8 cellular contexts compared by ENCODE assay signal in the genomic region with DNA sequence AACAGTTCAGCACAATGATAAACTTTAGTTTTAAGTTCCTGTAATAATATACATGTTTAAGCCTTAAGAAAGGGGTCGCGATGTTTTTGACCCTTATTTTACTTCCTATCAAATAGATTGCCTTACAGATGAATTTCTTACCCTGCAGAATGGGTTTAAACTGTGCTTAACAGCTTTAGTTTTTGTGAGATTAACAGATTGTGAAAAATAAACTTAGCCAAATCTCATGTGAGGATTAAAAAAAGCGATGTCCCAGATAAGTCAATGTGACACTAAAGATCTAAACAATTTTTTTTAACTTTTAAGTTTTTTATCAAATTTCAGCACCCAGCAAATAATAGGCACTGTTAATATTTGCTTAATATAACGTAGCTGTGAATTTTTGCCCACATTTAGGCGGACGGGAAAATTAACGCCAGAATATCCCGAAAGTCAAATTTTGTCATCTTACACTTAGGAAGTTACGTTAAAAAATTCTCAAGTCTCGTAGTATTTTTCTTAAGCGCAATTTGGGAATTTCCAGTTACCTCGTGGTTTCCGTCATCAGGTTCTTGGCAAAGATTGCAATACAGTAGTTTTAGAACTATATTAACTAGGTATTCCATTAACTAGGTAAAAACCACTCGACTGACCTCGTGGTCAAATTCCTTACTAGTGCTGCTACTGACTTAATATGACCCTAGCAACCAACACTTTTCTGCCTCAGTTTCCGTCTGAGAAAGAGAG. TPM values are rescaled to one million over a fixed set of nuclear protein-coding genes. Genes with fewer than 3 reads are reported as not detected.
DNase-seq lines count a peak whose midpoint lies in the region; ATAC-seq lines count a peak whose summit lies in the region.

No MANE protein-coding gene starts in this region.

- DNase-seq in CD4-positive, CD25-positive, alpha-beta regulatory T cell, result no peak
- peak; percentile 41 for DNase-seq in NAMALWA (ENCODE audit: low spot score)
- DNase-seq in natural killer cell treated with Interleukin-12 subunit alpha and Interleukin-12 subunit beta and Interleukin-15 and Interleukin-18, amount 100 ng/mL, for 72 hours (ENCODE audit: low spot score), result peak; percentile 70
- no peak for DNase-seq in SKM-1 (lab: John Stamatoyannopoulos, UW; ENCODE audit: unreplicated experiment)
- no peak for DNase-seq in NCI-H2171 treated with DMSO at 0.1 percent for 48 hours (lab: John Stamatoyannopoulos, UW)
- no peak for DNase-seq in COR-L47 (lab: John Stamatoyannopoulos, UW)

- H3K36me3 Mint-ChIP-seq in CD4-positive, CD25-positive, alpha-beta regulatory T cell, result peaks cover 44% of the 10 kb centered on the region
- H3K36me3 Mint-ChIP-seq in natural killer cell treated with Interleukin-12 subunit alpha and Interleukin-12 subunit beta and Interleukin-15 and Interleukin-18, amount 100 ng/mL, for 72 hours, result peaks cover 52% of the 10 kb centered on the region

- H3K4me3 ChIP-seq in CD4-positive, CD25-positive, alpha-beta regulatory T cell (ENCODE audit: low read depth, low read length), result peak overlapping the region; percentile 98
- peak overlapping the region; percentile 97 for H3K4me3 ChIP-seq in ectodermal cell (ENCODE audit: insufficient read depth, low read depth, low read length)

- H3K4me1 ChIP-seq in CD4-positive, CD25-positive, alpha-beta regulatory T cell (ENCODE audit: control insufficient read depth, insufficient read depth, low read length, poor library complexity, severe bottlenecking), result peaks cover 56% of the 10 kb centered on the region
- H3K4me1 ChIP-seq in ectodermal cell (ENCODE audit: control insufficient read depth, insufficient read depth, low read length), result peaks cover 16% of the 10 kb centered on the region

- WGBS in ectodermal cell, 2 experiments, result 1 to 2% methylated on average over 14 to 16 of the region's 16 CpGs

- H3K9me3 ChIP-seq in CD4-positive, CD25-positive, alpha-beta regulatory T cell (ENCODE audit: control insufficient read depth in 2 of 2, low read length in 2 of 2), result no peaks in the 10 kb centered on the region
- H3K9me3 ChIP-seq in ectodermal cell (ENCODE audit: control insufficient read depth, low read length), result no peaks in the 10 kb centered on the region

- peak overlapping the region; percentile 32 to 100 (median 99) for H3K27ac Mint-ChIP-seq in CD4-positive, CD25-positive, alpha-beta regulatory T cell
- H3K27ac Mint-ChIP-seq in natural killer cell treated with Interleukin-12 subunit alpha and Interleukin-12 subunit beta and Interleukin-15 and Interleukin-18, amount 100 ng/mL, for 72 hours, result peak overlapping the region; percentile 97 to 100

- H3K4me1 Mint-ChIP-seq in CD4-positive, CD25-positive, alpha-beta regulatory T cell, result peaks cover 22 to 58% (median 46%) of the 10 kb centered on the region in 4 donors
- H3K4me1 Mint-ChIP-seq in natural killer cell treated with Interleukin-12 subunit alpha and Interleukin-12 subunit beta and Interleukin-15 and Interleukin-18, amount 100 ng/mL, for 72 hours (ENCODE audit: low read depth in 2 of 2), result peaks cover 40 to 52% of the 10 kb centered on the region in 2 donors

- peak overlapping the region; percentile 95 to 100 (median 98) for H3K4me3 Mint-ChIP-seq in CD4-positive, CD25-positive, alpha-beta regulatory T cell
- peak overlapping the region; percentile 93 for H3K4me3 Mint-ChIP-seq in natural killer cell treated with Interleukin-12 subunit alpha and Interleukin-12 subunit beta and Interleukin-15 and Interleukin-18, amount 100 ng/mL, for 72 hours

- no peak for ATAC-seq in CD4-positive, CD25-positive, alpha-beta regulatory T cell (ENCODE audit: low read depth in 2 of 2)
- ATAC-seq in natural killer cell treated with Interleukin-12 subunit alpha and Interleukin-12 subunit beta and Interleukin-15 and Interleukin-18, amount 100 ng/mL, for 72 hours, result no peak
- no peak for ATAC-seq in HG02588 (IDR thresholded peaks at IDR 0.05; ENCODE audit: unreplicated experiment)

- peak overlapping the region; percentile 98 for H3K27ac ChIP-seq in CD4-positive, CD25-positive, alpha-beta regulatory T cell (ENCODE audit: insufficient read depth, low read length, poor library complexity, severe bottlenecking)
- H3K27ac ChIP-seq in ectodermal cell (ENCODE audit: insufficient read depth, low read depth, low read length, poor library complexity, severe bottlenecking), result peak overlapping the region; percentile 90

- H3K9me3 Mint-ChIP-seq in CD4-positive, CD25-positive, alpha-beta regulatory T cell, result peaks cover 0 to 3% (median 0%) of the 10 kb centered on the region in 7 donors
- H3K9me3 Mint-ChIP-seq in natural killer cell treated with Interleukin-12 subunit alpha and Interleukin-12 subunit beta and Interleukin-15 and Interleukin-18, amount 100 ng/mL, for 72 hours, result no peaks in the 10 kb centered on the region

- H3K27me3 Mint-ChIP-seq in CD4-positive, CD25-positive, alpha-beta regulatory T cell, result peaks cover 8% of the 10 kb centered on the region
- H3K27me3 Mint-ChIP-seq in natural killer cell treated with Interleukin-12 subunit alpha and Interleukin-12 subunit beta and Interleukin-15 and Interleukin-18, amount 100 ng/mL, for 72 hours, result no peaks in the 10 kb centered on the region

- H3K36me3 ChIP-seq in CD4-positive, CD25-positive, alpha-beta regulatory T cell (ENCODE audit: control insufficient read depth, insufficient read depth, low read length), result peaks cover 39% of the 10 kb centered on the region
- H3K36me3 ChIP-seq in ectodermal cell (ENCODE audit: control insufficient read depth, insufficient read depth, low read length), result peaks cover 22% of the 10 kb centered on the region

- no peaks in the 10 kb centered on the region for H3K27me3 ChIP-seq in CD4-positive, CD25-positive, alpha-beta regulatory T cell (ENCODE audit: control insufficient read depth, insufficient read depth, low read length)
- H3K27me3 ChIP-seq in ectodermal cell (ENCODE audit: control insufficient read depth, insufficient read depth, low read length, poor library complexity, severe bottlenecking), result no peaks in the 10 kb centered on the region

RNA-seq across cellular contexts. Expression of a gene that starts 1.2 kb away (rescaled TPM):
- 582 TPM for total RNA-seq in CD4-positive, CD25-positive, alpha-beta regulatory T cell
- 100 to 1,000 TPM; 752 to 840 (median 794) TPM for polyA plus RNA-seq in CD4-positive, CD25-positive, alpha-beta regulatory T cell
- polyA plus RNA-seq in ectodermal cell (2013, experiment 1 of 4), result 1,541 TPM
- polyA plus RNA-seq in ectodermal cell (2013, experiment 2 of 4), result 1,473 TPM
- polyA plus RNA-seq in ectodermal cell (2013, experiment 3 of 4), result 1,020 TPM
- 1,093 TPM for polyA plus RNA-seq in ectodermal cell (2013, experiment 4 of 4)
- 100 to 1,000 TPM; 834 to 917 TPM for total RNA-seq in natural killer cell treated with Interleukin-12 subunit alpha and Interleukin-12 subunit beta and Interleukin-15 and Interleukin-18, amount 100 ng/mL, for 72 hours

RNA-seq across cellular contexts. Expression of a gene that starts 11.8 kb away (rescaled TPM):
- total RNA-seq in CD4-positive, CD25-positive, alpha-beta regulatory T cell, result not detected
- polyA plus RNA-seq in CD4-positive, CD25-positive, alpha-beta regulatory T cell, result under 1 TPM in 1 of 4 donors, not detected in 3; 0.10 TPM
- 0.33 TPM for polyA plus RNA-seq in ectodermal cell (2013, experiment 1 of 4)
- 0.25 TPM for polyA plus RNA-seq in ectodermal cell (2013, experiment 2 of 4)
- not detected for polyA plus RNA-seq in ectodermal cell (2013, experiment 3 of 4)
- polyA plus RNA-seq in ectodermal cell (2013, experiment 4 of 4), result 0.45 TPM
- under 1 TPM in 1 of 2 donors, not detected in 1; 0.17 TPM for total RNA-seq in natural killer cell treated with Interleukin-12 subunit alpha and Interleukin-12 subunit beta and Interleukin-15 and Interleukin-18, amount 100 ng/mL, for 72 hours

Comparison
In these comparisons a context has a peak if more than half of its experiments do, and no peak if none do; other contexts are left out.
1. DNase-seq: peak in NAMALWA (single experiment) and natural killer cell treated with Interleukin-12 subunit alpha and Interleukin-12 subunit beta and Interleukin-15 and Interleukin-18, amount 100 ng/mL, for 72 hours (single experiment); none in CD4-positive, CD25-positive, alpha-beta regulatory T cell (0 of 3), SKM-1 (single experiment), NCI-H2171 treated with DMSO at 0.1 percent for 48 hours (single experiment) and COR-L47 (single experiment).